8 cellular contexts compared by ENCODE assay signal in genomic region chr11:67120456-67120855, GRCh38. TPM values are rescaled to one million over a fixed set of nuclear protein-coding genes. Genes with fewer than 3 reads are reported as not detected.
DNase-seq lines count a peak whose midpoint lies in the region; ATAC-seq, FAIRE-seq and TF ChIP-seq lines count a peak whose summit lies in the region.

No MANE protein-coding gene starts in this region.

- no peak overlapping the region for H2AFZ ChIP-seq in IMR-90 (replicated peaks; ENCODE audit: low read length, poor library complexity)

- 2% methylated on average over 12 of the region's 12 CpGs for WGBS in A549 (ENCODE audit: missing lambda C conversion rate)
- no CpG with 5 or more reads among the region's 12 CpGs for whole genome bisulfite sequencing in IMR-90 (ENCODE audit: extremely low coverage in 2 of 2, insufficient read length in 1 of 2), 2 experiments

- H3K9ac ChIP-seq in IMR-90 (ENCODE audit: low read depth, low read length) (peak overlapping the region; percentile 96), mucosa of rectum (ENCODE audit: low read depth in 1 of 2, low read length in 2 of 2) (peak overlapping the region; percentile 88 to 92)

- dilution Hi-C loops in IMR-90 (cut with HindIII; ENCODE audit: low sequenced_read_pairs, unreplicated experiment): no loop called here

- H3K18ac ChIP-seq in IMR-90 (ENCODE audit: low read depth, low read length): no peak overlapping the region

- DNase-seq in A549 (ENCODE audit: low read depth in 1 of 2, low spot score in 1 of 2) (no peak), IMR-90 (no peak), cardiac fibroblast (ENCODE audit: low read depth in 2 of 2) (no peak), GM19239 (ENCODE audit: insufficient read length, low spot score) (no peak), mesenteric fat pad (ENCODE audit: low spot score) (no peak), dedifferentiated amniotic fluid mesenchymal stem cell (ENCODE audit: extremely low spot score) (no peak), NCI-H2196 treated with DMSO at 0.1 percent for 48 hours (lab: John Stamatoyannopoulos, UW; ENCODE audit: unreplicated experiment) (no peak)

- POLR2A ChIA-PET in A549 (lab: Yijun Ruan, JAX): interaction anchor here (1.7 kb wide), 1 partner anchor 119 kb away, joined by 4 read pairs; no protein-coding TSS in a partner anchor
- POLR2A ChIA-PET in IMR-90 (lab: Charles Lee; ENCODE audit: unreplicated experiment): no interaction called here

- H3K79me1 ChIP-seq in IMR-90 (ENCODE audit: low read depth in 1 of 2, low read length in 2 of 2): peaks cover 0 to 19% of the 10 kb centered on the region in 2 experiments; a peak in 2 of 4 replicates

- H3K4me2 ChIP-seq in A549 (peak overlapping the region; percentile 91), IMR-90 (ENCODE audit: low read depth, low read length) (peak overlapping the region; percentile 71)

- ATAC-seq in A549 (no peak), IMR-90 (ENCODE audit: low read depth) (no peak)

- TF ChIP-seq POLR2A in A549 (IDR thresholded peaks at IDR 0.05; ENCODE audit: low read length): no peak
- TF ChIP-seq POLR2A in IMR-90 (IDR thresholded peaks at IDR 0.05; ENCODE audit: low read depth, low read length): no peak

- H3K56ac ChIP-seq in IMR-90 (ENCODE audit: extremely low read depth, insufficient read depth, low read length): peak overlapping the region; percentile 97

- H3K14ac ChIP-seq in IMR-90 (replicated peaks; ENCODE audit: low read depth, low read length): peak overlapping the region; percentile 90; the same call in 1 of the 2 replicates

- CTCF ChIA-PET in A549 (lab: Yijun Ruan, JAX): interaction anchor here (0.6 to 2.0 kb wide), 2 partner anchors 22 to 50 kb away, joined by 3 to 7 read pairs; no protein-coding TSS in a partner anchor
- CTCF ChIA-PET in IMR-90 (lab: Yijun Ruan, JAX): no interaction called here

- H2AK5ac ChIP-seq in IMR-90 (ENCODE audit: low read depth, low read length): no peak overlapping the region

- H3K27me3 ChIP-seq in IMR-90 (ENCODE audit: control insufficient read depth, insufficient read depth, low read length): no peaks in the 10 kb centered on the region
- H3K27me3 ChIP-seq in mucosa of rectum (ENCODE audit: control insufficient read depth in 2 of 2, insufficient read depth in 2 of 2, low read length in 2 of 2): no peaks in the 10 kb centered on the region

- peak overlapping the region; percentile 86 for H3K4me3 ChIP-seq in A549
- H3K4me3 ChIP-seq in IMR-90 (ENCODE audit: insufficient read depth, low read depth, low read length): peak overlapping the region; percentile 99
- peak overlapping the region; percentile 85 to 96 for H3K4me3 ChIP-seq in cardiac fibroblast (replicated peaks in 1 of 2; ENCODE audit: low read depth in 2 of 2, low read length in 2 of 2)
- peak overlapping the region; percentile 88 to 93 for H3K4me3 ChIP-seq in mucosa of rectum (ENCODE audit: low read length in 2 of 2)

- H4K8ac ChIP-seq in IMR-90 (ENCODE audit: low read depth in 2 of 2, low read length in 2 of 2): no peak overlapping the region

- peak overlapping the region; percentile 72 for H2BK5ac ChIP-seq in IMR-90 (ENCODE audit: low read depth, low read length, poor library complexity, severe bottlenecking)

- H3K27ac ChIP-seq in A549: peak overlapping the region; percentile 95 to 99
- peak overlapping the region; percentile 89 for H3K27ac ChIP-seq in IMR-90 (ENCODE audit: insufficient read depth, low read length)
- H3K27ac ChIP-seq in mucosa of rectum (ENCODE audit: low read depth in 2 of 2, low read length in 2 of 2): peak overlapping the region; percentile 73 to 90

- no peak overlapping the region; the same call in 1 of the 2 replicates for H3K4ac ChIP-seq in IMR-90 (ENCODE audit: low read depth, low read length)

- H2BK20ac ChIP-seq in IMR-90 (ENCODE audit: low read depth, low read length): no peak overlapping the region

- intact Hi-C loops in IMR-90 (cut with micrococcal nuclease): loop anchor here (2.0 kb wide), 2 partner anchors 58 to 118 kb away; no protein-coding TSS in a partner anchor

- no peak overlapping the region for H4K5ac ChIP-seq in IMR-90 (ENCODE audit: low read depth, low read length)

- peaks cover 9% of the 10 kb centered on the region for H3K36me3 ChIP-seq in IMR-90 (ENCODE audit: control insufficient read depth, insufficient read depth, low read length)
- H3K36me3 ChIP-seq in mucosa of rectum (ENCODE audit: control insufficient read depth in 2 of 2, insufficient read depth in 2 of 2, low read length in 2 of 2): peaks cover 0 to 9% of the 10 kb centered on the region in 2 donors

- TF ChIP-seq CTCF in A549 (IDR thresholded peaks at IDR 0.05) (no peak), IMR-90 (conservative IDR thresholded peaks at IDR 0.05; ENCODE audit: low read depth, low read length) (no peak), cardiac fibroblast (IDR thresholded peaks at IDR 0.05; ENCODE audit: low read depth, low read length) (no peak)

- no peak overlapping the region for H2BK120ac ChIP-seq in IMR-90 (ENCODE audit: low read depth, low read length)

- TF ChIP-seq RAD21 in A549 (conservative IDR thresholded peaks at IDR 0.05 in 1 of 2, IDR thresholded peaks at IDR 0.05 in 1 of 2) (no peak), IMR-90 (IDR thresholded peaks at IDR 0.05; ENCODE audit: low read length) (no peak)

- BruUV-seq in IMR-90 (replicated peaks; lab: Mats Ljungman, UMichigan): no TSS peak

- peaks cover 26% of the 10 kb centered on the region for H3K4me1 ChIP-seq in A549
- peaks cover 8% of the 10 kb centered on the region for H3K4me1 ChIP-seq in IMR-90 (ENCODE audit: control insufficient read depth, insufficient read depth, low read length)
- peaks cover 5 to 9% of the 10 kb centered on the region in 2 donors for H3K4me1 ChIP-seq in mucosa of rectum (ENCODE audit: control insufficient read depth in 2 of 2, insufficient read depth in 2 of 2, low read length in 2 of 2)

- in situ Hi-C loops in IMR-90 (cut with MboI; ENCODE audit: low sequenced_read_pairs): no loop called here

- no peak overlapping the region for H4K91ac ChIP-seq in IMR-90 (ENCODE audit: insufficient read depth, low read depth, low read length)

- no peak overlapping the region for H2BK15ac ChIP-seq in IMR-90 (ENCODE audit: low read depth, low read length)

- peak overlapping the region; percentile 99 for H3K23ac ChIP-seq in IMR-90 (ENCODE audit: low read depth, low read length)

- H3K9me3 ChIP-seq in A549 (no peaks in the 10 kb centered on the region), IMR-90 (ENCODE audit: control insufficient read depth, insufficient read depth, low read length) (no peaks in the 10 kb centered on the region), mucosa of rectum (ENCODE audit: control insufficient read depth in 2 of 2, low read length in 2 of 2) (no peaks in the 10 kb centered on the region)

- H3K9me1 ChIP-seq in IMR-90 (ENCODE audit: insufficient read depth, low read length): no peaks in the 10 kb centered on the region; the same call in 1 of the 2 replicates

- TF ChIP-seq EP300 in A549 (IDR thresholded peaks at IDR 0.05): no peak

- FAIRE-seq in A549 (lab: Jason Lieb, UNC) (no peak), GM19239 (lab: Jason Lieb, UNC) (no peak)

- peaks cover 45% of the 10 kb centered on the region for H4K20me1 ChIP-seq in IMR-90 (ENCODE audit: insufficient read depth, low read length)

- H2AK9ac ChIP-seq in IMR-90 (replicated peaks; ENCODE audit: low read depth, low read length, poor library complexity): no peak overlapping the region

TF ChIP-seq in A549, 52 proteins besides CTCF, POLR2A, EP300 and RAD21 (continues in another document):
- TF ChIP-seq, protein P1, sequence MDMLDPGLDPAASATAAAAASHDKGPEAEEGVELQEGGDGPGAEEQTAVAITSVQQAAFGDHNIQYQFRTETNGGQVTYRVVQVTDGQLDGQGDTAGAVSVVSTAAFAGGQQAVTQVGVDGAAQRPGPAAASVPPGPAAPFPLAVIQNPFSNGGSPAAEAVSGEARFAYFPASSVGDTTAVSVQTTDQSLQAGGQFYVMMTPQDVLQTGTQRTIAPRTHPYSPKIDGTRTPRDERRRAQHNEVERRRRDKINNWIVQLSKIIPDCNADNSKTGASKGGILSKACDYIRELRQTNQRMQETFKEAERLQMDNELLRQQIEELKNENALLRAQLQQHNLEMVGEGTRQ (IDR thresholded peaks at IDR 0.05): no peak
- TF ChIP-seq TP53 (CRISPR knock-in tag; IDR thresholded peaks at IDR 0.05) (no peak), RARB (CRISPR knock-in tag; IDR thresholded peaks at IDR 0.05) (no peak), ZC3H11A (IDR thresholded peaks at IDR 0.05) (0 out of 2 replicates have a peak, but pooled peaks have one; percentile 4)

TF ChIP-seq in IMR-90, 13 proteins besides CTCF, POLR2A, EP300 and RAD21:
- TF ChIP-seq, protein P1 (IDR thresholded peaks at IDR 0.05; ENCODE audit: low read depth, low read length): no peak
- TF ChIP-seq MAZ (IDR thresholded peaks at IDR 0.05; ENCODE audit: borderline replicate concordance, low read depth, low read length): no peak

RNA-seq across cellular contexts. Expression of gene KDM2A, which starts 1.4 kb away (rescaled TPM):
- polyA plus RNA-seq in A549 (2011; rRNA removed) (42.8 and 48.0 TPM in 2 replicates), A549 (2017; fragmentation: RNase III; extraction: RNeasy Plus Mini Kit Qiagen cat#74134 plus additional on column Dnase treatment) (34.5 TPM in 3 replicates), IMR-90 (2012; rRNA removed) (42.6 and 47.5 TPM in 2 replicates)
- polyA plus RNA-seq in A549 (2012; cell fraction: cytosol; rRNA removed): 34.5 and 41.2 TPM in 2 replicates
- 120 and 122 TPM in 2 replicates for polyA plus RNA-seq in A549 (2012; cell fraction: nucleus; rRNA removed)
- polyA minus RNA-seq in A549 (2011; rRNA and poly(A)+ RNA removed): 89.4 and 97.8 TPM in 2 replicates
- total RNA-seq in IMR-90 (2012; rRNA removed) (26.7 and 27.8 TPM in 2 replicates), mesenteric fat pad (77.3 TPM)
- polyA plus RNA-seq in IMR-90 (2012; cell fraction: cytosol; rRNA removed): 21.5 and 29.5 TPM in 2 replicates
- 160 and 177 TPM in 2 replicates for polyA plus RNA-seq in IMR-90 (2012; cell fraction: nucleus; rRNA removed; ENCODE audit: low replicate concordance)
